In the genomic region with DNA sequence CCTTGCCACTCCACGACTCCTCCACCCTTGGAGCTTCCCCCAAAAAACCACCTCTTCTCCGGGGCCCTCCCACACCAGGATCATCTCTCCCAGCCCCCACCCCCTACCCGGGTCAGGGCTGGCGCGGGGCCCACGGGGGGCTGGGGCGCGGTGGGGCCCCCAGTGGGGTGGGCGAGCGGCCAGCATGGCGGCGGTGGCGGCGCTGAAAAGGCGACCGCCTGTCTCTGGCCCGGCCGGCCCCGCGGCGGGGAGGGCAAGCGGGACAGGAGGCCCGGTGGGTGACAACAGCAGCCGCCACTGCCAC, we compare ENCODE assay signal across 7 cellular contexts. TPM values are rescaled to one million over a fixed set of nuclear protein-coding genes. Genes with fewer than 3 reads are reported as not detected.
A peak's percentile ranks its signal among the peaks of the same experiment; 100 is the strongest.
DNase-seq lines count a peak whose midpoint lies in the region; ATAC-seq and TF ChIP-seq lines count a peak whose summit lies in the region.

No MANE protein-coding gene starts in this region.

- H3K36me3 Mint-ChIP-seq in activated CD4-positive, alpha-beta memory T cell treated with anti-CD3 and anti-CD28 coated beads for 36 hours = peaks cover 52% of the 10 kb centered on the region

- H3K36me3 ChIP-seq in H7 (replicated peaks; ENCODE audit: control insufficient read depth, insufficient read depth, low read length) = peaks cover 34% of the 10 kb centered on the region
- H3K36me3 ChIP-seq in iPS DF 6.9 (ENCODE audit: control insufficient read depth, insufficient read depth, low read length) = peaks cover 31% of the 10 kb centered on the region

- CTCF ChIA-PET in activated CD4-positive, alpha-beta memory T cell treated with anti-CD3 and anti-CD28 coated beads for 36 hours (lab: Charles Lee) = interaction anchor here (1.3 to 2.2 kb wide), 4 partner anchors 11 to 160 kb away, joined by 3 to 56 read pairs (median 4); partner anchors contain the start of genes FBL and PSMC4

- H3K9me3 Mint-ChIP-seq in activated CD4-positive, alpha-beta memory T cell treated with anti-CD3 and anti-CD28 coated beads for 36 hours = no peaks in the 10 kb centered on the region
- H3K9me3 Mint-ChIP-seq in stimulated activated naive CD8-positive, alpha-beta T cell treated with anti-CD3 and anti-CD28 coated beads, Interleukin-15, amount 100 ng/mL, for 72 hours = no peaks in the 10 kb centered on the region

- H3K4me3 ChIP-seq in H7 (ENCODE audit: insufficient read depth, low read depth, low read length) (peak overlapping the region; percentile 78), iPS DF 6.9 (ENCODE audit: low read length) (peak overlapping the region; percentile 95)

- H3K4me1 ChIP-seq in iPS DF 6.9 (ENCODE audit: control insufficient read depth, insufficient read depth, low read length) = no peaks in the 10 kb centered on the region

- no peaks in the 10 kb centered on the region for H3K27me3 Mint-ChIP-seq in activated CD4-positive, alpha-beta memory T cell treated with anti-CD3 and anti-CD28 coated beads for 36 hours
- no peaks in the 10 kb centered on the region for H3K27me3 Mint-ChIP-seq in stimulated activated naive CD8-positive, alpha-beta T cell treated with anti-CD3 and anti-CD28 coated beads, Interleukin-15, amount 100 ng/mL, for 72 hours

- no peaks in the 10 kb centered on the region for H3K27me3 ChIP-seq in H7 (ENCODE audit: control insufficient read depth, insufficient read depth, low read length)
- H3K27me3 ChIP-seq in iPS DF 6.9 (ENCODE audit: control insufficient read depth, insufficient read depth, low read length) = no peaks in the 10 kb centered on the region

- peak overlapping the region; percentile 40 for H3K27ac Mint-ChIP-seq in activated CD4-positive, alpha-beta memory T cell treated with anti-CD3 and anti-CD28 coated beads for 36 hours
- H3K27ac Mint-ChIP-seq in stimulated activated naive CD8-positive, alpha-beta T cell treated with anti-CD3 and anti-CD28 coated beads, Interleukin-15, amount 100 ng/mL, for 72 hours = peak overlapping the region in 1 of 2 donors; percentile 86

- no peaks in the 10 kb centered on the region for H3K9me3 ChIP-seq in iPS DF 6.9 (ENCODE audit: control insufficient read depth, insufficient read depth, low read length)

- ATAC-seq in stimulated activated naive CD8-positive, alpha-beta T cell treated with anti-CD3 and anti-CD28 coated beads, Interleukin-15, amount 100 ng/mL, for 72 hours = no peak

- TF ChIP-seq CTCF in GM20000 (IDR thresholded peaks at IDR 0.05; ENCODE audit: extremely low read depth, missing control alignments) = no peak

- no CpG with 5 or more reads among the region's 24 CpGs for WGBS in iPS DF 6.9 (ENCODE audit: insufficient coverage, insufficient read length)

- peaks cover 29% of the 10 kb centered on the region for H3K4me1 Mint-ChIP-seq in activated CD4-positive, alpha-beta memory T cell treated with anti-CD3 and anti-CD28 coated beads for 36 hours (ENCODE audit: low read depth)
- peaks cover 57% of the 10 kb centered on the region for H3K4me1 Mint-ChIP-seq in stimulated activated naive CD8-positive, alpha-beta T cell treated with anti-CD3 and anti-CD28 coated beads, Interleukin-15, amount 100 ng/mL, for 72 hours

- intact Hi-C loops in activated CD4-positive, alpha-beta memory T cell treated with anti-CD3 and anti-CD28 coated beads for 36 hours (cut with micrococcal nuclease) = loop anchor here (1.0 kb wide), 2 partner anchors 9 to 13 kb away; partner anchors contain the start of gene FBL

- POLR2A ChIA-PET in activated CD4-positive, alpha-beta memory T cell treated with anti-CD3 and anti-CD28 coated beads for 36 hours (lab: Charles Lee) = interaction anchor here (1.3 to 2.1 kb wide), 4 partner anchors 8 to 137 kb away, joined by 4 to 20 read pairs (median 8); partner anchors contain the start of genes FBL and PSMC4

- H3K4me3 Mint-ChIP-seq in activated CD4-positive, alpha-beta memory T cell treated with anti-CD3 and anti-CD28 coated beads for 36 hours = peak overlapping the region; percentile 58
- H3K4me3 Mint-ChIP-seq in stimulated activated naive CD8-positive, alpha-beta T cell treated with anti-CD3 and anti-CD28 coated beads, Interleukin-15, amount 100 ng/mL, for 72 hours = peak overlapping the region; percentile 71 to 88

- DNase-seq in H7 (no peak), iPS DF 6.9 (ENCODE audit: low read depth, low spot score) (no peak), iPS-NIHi11 (ENCODE audit: low spot score) (no peak), GM20000 (ENCODE audit: low spot score) (no peak)
- DNase-seq in activated CD4-positive, alpha-beta memory T cell treated with anti-CD3 and anti-CD28 coated beads for 36 hours = no peak
- DNase-seq in stimulated activated naive CD8-positive, alpha-beta T cell treated with anti-CD3 and anti-CD28 coated beads, Interleukin-15, amount 100 ng/mL, for 72 hours = no peak
- DNase-seq in stimulated activated CD4-positive, alpha-beta T cell treated with anti-CD3 and anti-CD28 coated beads, Interleukin-4, amount 100 ng/mL, for 4 hours = no peak

- no peak overlapping the region for H3K27ac ChIP-seq in iPS DF 6.9 (ENCODE audit: low read length)

RNA-seq across cellular contexts. Expression of gene DYRK1B, which starts 0.8 kb away (rescaled TPM):
- 5.4 and 6.9 TPM in 2 replicates for total RNA-seq in H7 (2014; rRNA removed; shearing (Covaris generic))
- total RNA-seq in activated CD4-positive, alpha-beta memory T cell treated with anti-CD3 and anti-CD28 coated beads for 36 hours = 1 to 10 TPM; 4.5 to 4.8 TPM

RNA-seq across cellular contexts. Expression of gene FBL, which starts 13.1 kb away (rescaled TPM):
- 376 and 414 TPM in 2 replicates for total RNA-seq in H7 (2014; rRNA removed; shearing (Covaris generic))
- 100 to 1,000 TPM; 579 to 589 TPM for total RNA-seq in activated CD4-positive, alpha-beta memory T cell treated with anti-CD3 and anti-CD28 coated beads for 36 hours

RNA-seq across cellular contexts. Expression of gene LEUTX, which starts 54.5 kb away (rescaled TPM):
- total RNA-seq in H7 (2014; rRNA removed; shearing (Covaris generic)) = not detected in 2 replicates
- not detected for total RNA-seq in activated CD4-positive, alpha-beta memory T cell treated with anti-CD3 and anti-CD28 coated beads for 36 hours
